In the genomic region with DNA sequence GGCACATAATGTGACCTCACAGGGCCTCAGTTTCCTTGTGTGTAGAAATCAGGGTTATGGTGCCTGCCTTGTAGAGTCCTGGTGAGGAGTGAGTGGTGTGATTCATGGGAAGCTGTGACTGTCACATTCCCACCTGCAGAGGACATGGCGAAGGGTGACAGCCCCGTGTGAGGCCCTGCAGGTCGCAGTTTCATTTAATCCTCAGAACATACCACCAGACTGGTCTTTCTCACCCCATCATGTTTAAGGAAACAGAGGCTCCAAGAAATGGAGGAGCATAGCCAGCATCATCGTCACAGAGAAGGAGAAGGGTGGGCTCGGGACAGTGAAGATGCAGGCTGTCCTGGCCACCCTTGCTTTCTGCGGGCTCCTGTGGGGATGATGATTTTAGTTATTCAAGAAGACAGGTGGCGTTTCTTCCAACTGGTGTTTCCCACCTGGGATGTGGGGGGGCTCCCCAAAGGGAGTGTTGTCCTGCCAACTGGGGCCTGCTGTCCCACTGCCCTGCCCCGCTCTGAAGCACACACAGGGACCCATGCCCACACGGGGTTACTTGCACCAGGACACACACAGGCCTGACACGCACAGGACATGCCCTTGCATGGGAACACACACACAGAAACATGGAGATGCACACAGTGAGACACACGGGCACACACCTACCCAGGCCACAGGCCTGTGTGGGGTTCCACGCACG, we compare ENCODE assay signal across 1 cellular context.
TF ChIP-seq lines count a peak whose summit lies in the region.

No MANE protein-coding gene starts in this region.

TF ChIP-seq in H1, 55 proteins besides CTCF, POLR2A, EP300 and RAD21:
- no peak for TF ChIP-seq NRF1 (IDR thresholded peaks at IDR 0.05; ENCODE audit: low read depth, low read length)
- TF ChIP-seq POLR2AphosphoS5 (IDR thresholded peaks at IDR 0.05; ENCODE audit: low read depth, low read length) = peak; percentile 22; the same call in 1 of the 2 replicates
- TF ChIP-seq JUND (IDR thresholded peaks at IDR 0.05; ENCODE audit: low read length) = no peak
- TF ChIP-seq CTBP2 (IDR thresholded peaks at IDR 0.05; ENCODE audit: borderline replicate concordance, insufficient read depth, insufficient read length, low read length) = no peak
